In genomic region chr16:89122322-89122831, GRCh38 we compare ENCODE assay signal across 10 cellular contexts. TPM values are rescaled to one million over a fixed set of nuclear protein-coding genes. Genes with fewer than 3 reads are reported as not detected.
A peak's percentile ranks its signal among the peaks of the same experiment; 100 is the strongest.
DNase-seq lines count a peak whose midpoint lies in the region; ATAC-seq and TF ChIP-seq lines count a peak whose summit lies in the region.
"Had no signal": no experiment of that assay in that cellular context is flagged by ENCODE, and none has a peak within 500 bp of the region (broad histone marks: within the 10 kb centered on the region; RNA-seq: fewer than 3 reads in every experiment).

No MANE protein-coding gene starts in this region.

- no TSS peak for BruUV-seq in OCI-LY7 (replicated peaks; lab: Mats Ljungman, UMichigan)

- peak; percentile 50; the same call in 1 of the 2 replicates for TF ChIP-seq CTCF in OCI-LY7 (conservative IDR thresholded peaks at IDR 0.05; ENCODE audit: low read length)

- H2AFZ ChIP-seq in OCI-LY7 (ENCODE audit: low read length), result no peak overlapping the region

- no peak overlapping the region for H3K4me3 Mint-ChIP-seq in stimulated activated effector memory CD8-positive, alpha-beta T cell treated with anti-CD3 and anti-CD28 coated beads, Interleukin-12 subunit alpha, Interleukin-12 subunit beta, amount 100 ng/mL, for 72 hours

- peaks cover 40% of the 10 kb centered on the region for H3K36me3 Mint-ChIP-seq in stimulated activated effector memory CD8-positive, alpha-beta T cell treated with anti-CD3 and anti-CD28 coated beads, Interleukin-12 subunit alpha, Interleukin-12 subunit beta, amount 100 ng/mL, for 72 hours

- peak overlapping the region; percentile 74 for H3K27ac Mint-ChIP-seq in stimulated activated effector memory CD8-positive, alpha-beta T cell treated with anti-CD3 and anti-CD28 coated beads, Interleukin-12 subunit alpha, Interleukin-12 subunit beta, amount 100 ng/mL, for 72 hours

- peak; percentile 57 for DNase-seq in activated T-cell treated with anti-CD3 and anti-CD28 coated beads for 1 hour (ENCODE audit: low read depth)
- no peak for DNase-seq in activated T-cell treated with anti-CD3 and anti-CD28 coated beads, Interleukin-2, amount 50 U/mL, for 48 hours
- peak; percentile 96 for DNase-seq in OCI-LY7 (ENCODE audit: low spot score)
- DNase-seq in cerebellum (ENCODE audit: low spot score), result peak; percentile 24
- no peak for DNase-seq in stimulated activated effector memory CD8-positive, alpha-beta T cell treated with anti-CD3 and anti-CD28 coated beads, Interleukin-12 subunit alpha, Interleukin-12 subunit beta, amount 100 ng/mL, for 72 hours (ENCODE audit: low spot score in 2 of 2)
- no peak for DNase-seq in OCI-M2 (lab: John Stamatoyannopoulos, UW; ENCODE audit: unreplicated experiment)

- peaks cover 19% of the 10 kb centered on the region for H3K4me1 Mint-ChIP-seq in stimulated activated effector memory CD8-positive, alpha-beta T cell treated with anti-CD3 and anti-CD28 coated beads, Interleukin-12 subunit alpha, Interleukin-12 subunit beta, amount 100 ng/mL, for 72 hours

- no peak for ATAC-seq in stimulated activated effector memory CD8-positive, alpha-beta T cell treated with anti-CD3 and anti-CD28 coated beads, Interleukin-12 subunit alpha, Interleukin-12 subunit beta, amount 100 ng/mL, for 72 hours
- ATAC-seq in GM18909 (IDR thresholded peaks at IDR 0.05; ENCODE audit: poor library complexity, unreplicated experiment) (no peak), HG03175 (IDR thresholded peaks at IDR 0.05; ENCODE audit: unreplicated experiment) (no peak)
- ATAC-seq: A549 had no signal

- POLR2A ChIA-PET in OCI-LY7 (lab: Charles Lee), result interaction anchor here (0.9 kb wide), 1 partner anchor 24 kb away, joined by 3 read pairs; no protein-coding TSS in a partner anchor

- peaks cover 38% of the 10 kb centered on the region for H3K4me1 ChIP-seq in OCI-LY7 (ENCODE audit: insufficient read depth, low read length, poor library complexity, severe bottlenecking)
- H3K4me1 ChIP-seq: A549 had no signal

- no peaks in the 10 kb centered on the region for H3K9me3 Mint-ChIP-seq in stimulated activated effector memory CD8-positive, alpha-beta T cell treated with anti-CD3 and anti-CD28 coated beads, Interleukin-12 subunit alpha, Interleukin-12 subunit beta, amount 100 ng/mL, for 72 hours

- H3K79me2 ChIP-seq in OCI-LY7 (ENCODE audit: insufficient read depth, low read depth, low read length), result peaks cover 11% of the 10 kb centered on the region; the same call in 1 of the 2 replicates

- no peaks in the 10 kb centered on the region for H4K20me1 ChIP-seq in OCI-LY7 (ENCODE audit: insufficient read depth, low read length)

- peak overlapping the region; percentile 74 for H3K4me2 ChIP-seq in OCI-LY7 (ENCODE audit: low read length)
- H3K4me2 ChIP-seq: A549 had no signal

- no peaks in the 10 kb centered on the region for H3K9me2 ChIP-seq in OCI-LY7 (ENCODE audit: insufficient read depth, low read length)

- CTCF ChIA-PET in OCI-LY7 (lab: Charles Lee; ENCODE audit: unreplicated experiment), result interaction anchor here (0.6 kb wide), 1 partner anchor 53 kb away, joined by 5 read pairs; no protein-coding TSS in a partner anchor

- H3K9me3 ChIP-seq in OCI-LY7 (ENCODE audit: low read length), result peaks cover 8% of the 10 kb centered on the region; the same call in 1 of the 2 replicates
- H3K9me3 ChIP-seq: A549 had no signal

- H3K36me3 ChIP-seq in OCI-LY7 (ENCODE audit: insufficient read depth, low read length), result peaks cover 93% of the 10 kb centered on the region

- H3K4me3 ChIP-seq in OCI-LY7 (ENCODE audit: low read depth, low read length, poor library complexity, severe bottlenecking), result peak overlapping the region; percentile 43
- H3K4me3 ChIP-seq: A549 had no signal

- peak overlapping the region; percentile 97 for H3K27ac ChIP-seq in OCI-LY7 (ENCODE audit: low read depth, low read length, poor library complexity, severe bottlenecking)
- H3K27ac ChIP-seq: A549 had no signal

- intact Hi-C loops in OCI-LY7 (cut with micrococcal nuclease; ENCODE audit: unreplicated experiment), result loop anchor here (1.0 to 2.0 kb wide), 3 partner anchors 24 to 154 kb away; no protein-coding TSS in a partner anchor

RNA-seq across cellular contexts. Expression of gene ACSF3, which starts 28.7 kb away (rescaled TPM):
- 97.9 and 112 TPM in 2 replicates for total RNA-seq in OCI-LY7 (2014; rRNA removed; shearing (Covaris generic))
- total RNA-seq in OCI-LY7 (2022) (143 and 149 TPM in 2 replicates), cerebellum (16.6 TPM)

RNA-seq across cellular contexts. Expression of gene CDH15, which starts 49.2 kb away (rescaled TPM):
- not detected in 2 replicates for total RNA-seq in OCI-LY7 (2014; rRNA removed; shearing (Covaris generic))
- not detected in 2 replicates for total RNA-seq in OCI-LY7 (2022)
- total RNA-seq in cerebellum, result 3.8 TPM
- total RNA-seq: HT1080 had no signal

Comparison
In these comparisons a context has a peak if more than half of its experiments do, and no peak if none do; other contexts are left out.
1. DNase-seq: peak in activated T-cell treated with anti-CD3 and anti-CD28 coated beads for 1 hour (single experiment), OCI-LY7 (single experiment) and cerebellum (single experiment); none in activated T-cell treated with anti-CD3 and anti-CD28 coated beads, Interleukin-2, amount 50 U/mL, for 48 hours (0 of 2), stimulated activated effector memory CD8-positive, alpha-beta T cell treated with anti-CD3 and anti-CD28 coated beads, Interleukin-12 subunit alpha, Interleukin-12 subunit beta, amount 100 ng/mL, for 72 hours (0 of 2) and OCI-M2 (single experiment).